In the genomic region with DNA sequence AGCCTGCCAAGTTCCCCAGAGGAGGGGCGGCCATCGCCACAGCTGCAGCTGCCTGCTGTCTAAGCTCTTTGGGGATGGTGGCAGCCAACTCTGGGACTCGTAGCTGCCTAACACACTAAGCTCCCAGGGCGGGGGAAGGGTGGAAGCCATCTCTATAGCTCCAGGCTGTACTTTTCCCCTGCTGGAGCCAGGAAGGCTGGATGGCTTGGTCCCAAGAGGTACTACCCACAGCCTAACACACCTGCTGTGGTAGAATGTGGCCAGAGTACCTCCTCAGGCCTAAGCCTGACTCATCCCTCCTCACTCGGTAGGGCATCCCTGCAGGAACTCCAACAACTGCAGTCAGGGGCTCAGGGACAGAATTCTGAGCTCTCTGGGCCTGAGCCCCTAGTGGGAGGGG, we compare ENCODE assay signal across 25 cellular contexts.
"Had no signal": no experiment of that assay in that cellular context is flagged by ENCODE, and none has a peak within 500 bp of the region (broad histone marks: within the 10 kb centered on the region; RNA-seq: fewer than 3 reads in every experiment).

No MANE protein-coding gene starts in this region.

- H3K4me3 ChIP-seq: adrenal gland, ascending aorta, hepatocyte, sigmoid colon, smooth muscle cell, testis had no signal

- H3K9me3 ChIP-seq: adrenal gland, ascending aorta, sigmoid colon, testis had no signal

- DNase-seq: activated B cell treated with CpG ODN at 0.5 μM for 24 hours; activated CD4-positive, alpha-beta T cell treated with anti-CD3 and anti-CD28 coated beads for 36 hours; activated CD4-positive, alpha-beta T cell treated with anti-CD3 and anti-CD28 coated beads, Interleukin-2, amount 50 U/mL, for 4 hours; activated CD8-positive, alpha-beta memory T cell treated with anti-CD3 and anti-CD28 coated beads for 24 hours; activated CD8-positive, alpha-beta memory T cell treated with anti-CD3 and anti-CD28 coated beads, Interleukin-2, amount 50 U/mL, for 4 hours; activated naive CD4-positive, alpha-beta T cell; activated T-cell treated with anti-CD3 and anti-CD28 coated beads, Interleukin-2, amount 50 U/mL, for 4 hours; adrenal gland; brain microvascular endothelial cell; caudate nucleus; dermis blood vessel endothelial cell; effector CD8-positive, alpha-beta T cell; foreskin keratinocyte; left colon; posterior cingulate gyrus; retina; sigmoid colon; stimulated activated CD4-positive, alpha-beta T cell treated with anti-CD3 and anti-CD28 coated beads, Interleukin-2, amount 100 ng/mL, for 48 hours; stimulated activated naive CD4-positive, alpha-beta T cell; T1000; testis; trophoblast cell had no signal

- H3K4me1 ChIP-seq: adrenal gland, ascending aorta, foreskin keratinocyte, sigmoid colon, testis had no signal

- ATAC-seq: activated CD4-positive, alpha-beta T cell treated with anti-CD3 and anti-CD28 coated beads for 36 hours; activated T-cell treated with anti-CD3 and anti-CD28 coated beads, Interleukin-2, amount 50 U/mL, for 4 hours; foreskin keratinocyte; left colon had no signal

- H3K27me3 ChIP-seq: adrenal gland, ascending aorta, brain microvascular endothelial cell, foreskin keratinocyte, hepatocyte, sigmoid colon, testis had no signal

- H3K36me3 ChIP-seq: adrenal gland, ascending aorta, brain microvascular endothelial cell, sigmoid colon had no signal

- H3K27ac ChIP-seq: adrenal gland, ascending aorta, brain microvascular endothelial cell, foreskin keratinocyte, hepatocyte, sigmoid colon, testis had no signal
